ENCODE assay signal across 14 cellular contexts in the genomic region with DNA sequence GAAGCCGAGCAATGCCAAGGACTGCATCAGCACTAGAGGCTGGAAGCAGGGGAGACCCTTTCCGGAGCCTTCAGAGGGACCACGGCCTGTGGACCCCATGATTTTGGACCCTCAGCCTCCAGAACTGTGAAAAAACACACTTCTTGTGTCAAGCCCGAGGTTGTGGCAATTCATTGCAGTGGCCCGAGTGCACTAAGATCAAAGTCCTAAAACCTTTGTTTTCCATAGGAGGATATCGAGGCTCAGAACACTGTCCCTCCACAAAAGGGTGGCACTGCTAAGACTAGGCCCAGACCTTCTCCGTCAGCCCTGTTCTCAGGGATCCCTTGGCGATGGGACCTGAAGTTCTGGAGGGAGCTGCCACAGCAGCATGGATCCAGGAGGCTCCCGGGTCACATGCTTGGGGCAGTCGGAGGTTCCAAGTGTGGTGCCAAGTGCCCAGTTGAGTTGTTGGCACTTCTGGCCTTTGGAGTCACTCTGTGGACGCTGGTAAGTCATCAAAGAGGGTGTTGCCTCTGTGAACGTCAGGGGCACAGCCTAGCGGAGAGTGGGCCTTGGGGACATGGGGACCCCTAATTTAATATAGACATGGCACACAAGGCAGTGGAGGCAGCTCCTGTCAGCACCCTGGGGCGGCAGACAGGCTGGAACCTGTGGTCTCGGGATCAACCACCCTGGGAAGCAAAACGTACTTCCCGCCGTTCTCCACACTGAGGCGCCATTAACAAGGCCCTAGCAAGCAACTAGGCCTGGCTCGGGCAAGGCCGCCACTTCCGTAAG.
DNase-seq lines count a peak whose midpoint lies in the region; ATAC-seq and TF ChIP-seq lines count a peak whose summit lies in the region.
"Had no signal": no experiment of that assay in that cellular context is flagged by ENCODE, and none has a peak within 500 bp of the region (broad histone marks: within the 10 kb centered on the region; RNA-seq: fewer than 3 reads in every experiment).

No MANE protein-coding gene starts in this region.

- peak; percentile 48 for TF ChIP-seq RAD21 in SK-N-SH (IDR thresholded peaks at IDR 0.05; ENCODE audit: low read length)

- ATAC-seq in SK-N-SH treated with all-trans-retinoic acid at 6 μM for 48 hours, result no peak
- no peak for ATAC-seq in GM21717 (IDR thresholded peaks at IDR 0.05; ENCODE audit: unreplicated experiment)
- ATAC-seq: stimulated activated memory B cell treated with anti-CD40 and anti-IgM and Interleukin-4, amounts not matched to agents 10 μg/mL and 1 μg/mL and 100 μg/mL, for 72 hours had no signal

- no peak overlapping the region for H3K4me2 ChIP-seq in SK-N-SH

- H3K36me3 ChIP-seq in SK-N-SH (replicated peaks in 1 of 2; ENCODE audit: control insufficient read depth in 1 of 2, insufficient read depth in 2 of 2, low read length in 1 of 2), result no peaks in the 10 kb centered on the region
- H3K36me3 ChIP-seq in WERI-Rb-1, result no peaks in the 10 kb centered on the region
- no peaks in the 10 kb centered on the region for H3K36me3 ChIP-seq in stomach smooth muscle (ENCODE audit: control insufficient read depth in 2 of 2, insufficient read depth in 2 of 2, low read length in 2 of 2)

- H3K27me3 ChIP-seq in SK-N-SH (ENCODE audit: insufficient read depth) (no peaks in the 10 kb centered on the region), WERI-Rb-1 (ENCODE audit: insufficient read depth, low read depth, severe bottlenecking) (no peaks in the 10 kb centered on the region), stomach smooth muscle (ENCODE audit: control insufficient read depth in 1 of 2, insufficient read depth in 2 of 2, low read length in 2 of 2) (no peaks in the 10 kb centered on the region)

- WGBS in SK-N-SH (ENCODE audit: low lambda C conversion rate), result 96% methylated on average over 15 of the region's 22 CpGs

- peak; percentile 50 for TF ChIP-seq CTCF in SK-N-SH (IDR thresholded peaks at IDR 0.05)
- TF ChIP-seq CTCF in WERI-Rb-1 (IDR thresholded peaks at IDR 0.05; ENCODE audit: low read depth, low read length), result peak; percentile 81

- no peaks in the 10 kb centered on the region for H3K9me3 ChIP-seq in SK-N-SH
- no peaks in the 10 kb centered on the region for H3K9me3 ChIP-seq in WERI-Rb-1 (ENCODE audit: severe bottlenecking)
- H3K9me3 ChIP-seq in stomach smooth muscle (ENCODE audit: control insufficient read depth in 2 of 2, low read length in 2 of 2), result no peaks in the 10 kb centered on the region

- H2AFZ ChIP-seq in SK-N-SH (ENCODE audit: low read depth), result no peak overlapping the region

- H3F3A ChIP-seq in SK-N-SH (replicated peaks; ENCODE audit: insufficient read depth), result peaks cover 14% of the 10 kb centered on the region

- POLR2A ChIA-PET in SK-N-SH (lab: Yijun Ruan, JAX), result no interaction called here

- H3K4me1 ChIP-seq in SK-N-SH (ENCODE audit: control insufficient read depth in 1 of 2, insufficient read depth in 2 of 2, low read depth in 1 of 2, low read length in 1 of 2) (peaks cover 6 to 15% of the 10 kb centered on the region in 2 experiments; a peak in 3 of 4 replicates), stomach smooth muscle (ENCODE audit: control insufficient read depth, insufficient read depth, low read length) (peaks cover 44% of the 10 kb centered on the region)

- CTCF ChIA-PET in SK-N-SH (lab: Yijun Ruan, JAX), result interaction anchor here (0.7 to 3.2 kb wide), 8 partner anchors 16 to 1192 kb away, joined by 3 to 20 read pairs (median 3); no protein-coding TSS in a partner anchor

- no peak overlapping the region for H3K4me3 ChIP-seq in SK-N-SH (ENCODE audit: low read depth in 2 of 2, low read length in 1 of 2)
- H3K4me3 ChIP-seq in WERI-Rb-1 (ENCODE audit: low read depth, low read length), result no peak overlapping the region
- no peak overlapping the region for H3K4me3 ChIP-seq in stomach smooth muscle (ENCODE audit: low read length in 2 of 2)

- no peaks in the 10 kb centered on the region for H3K79me2 ChIP-seq in SK-N-SH (ENCODE audit: insufficient read depth)

- H3K9me2 ChIP-seq in SK-N-SH, result no peaks in the 10 kb centered on the region

- DNase-seq in SK-N-SH (peak; percentile 57), WERI-Rb-1 (peak; percentile 71), iPS-NIHi11 (ENCODE audit: low spot score) (peak; percentile 61), NCI-H1436 (lab: John Stamatoyannopoulos, UW) (no peak), HT-29 (ENCODE audit: low spot score) (no peak)
- DNase-seq: activated CD4-positive, alpha-beta memory T cell treated with anti-CD3 and anti-CD28 coated beads for 36 hours; activated naive CD4-positive, alpha-beta T cell treated with anti-CD3 and anti-CD28 coated beads, Interleukin-2, amount 10 ng/mL, durations not matched to agents 7 days and 5 days; effector CD4-positive, alpha-beta T cell; KG1; SW 1271 had no signal

- H3K9ac ChIP-seq in SK-N-SH, result no peak overlapping the region
- H3K9ac ChIP-seq in stomach smooth muscle (ENCODE audit: low read length in 2 of 2), result peak overlapping the region; percentile 49 to 76

- TF ChIP-seq EP300 in SK-N-SH (IDR thresholded peaks at IDR 0.05; ENCODE audit: borderline replicate concordance in 1 of 2, low read depth in 1 of 2, low read length in 1 of 2), result no peak

- no peaks in the 10 kb centered on the region for H4K20me1 ChIP-seq in SK-N-SH (ENCODE audit: insufficient read depth)

- H3K27ac ChIP-seq in SK-N-SH (ENCODE audit: low read depth in 2 of 2, low read length in 1 of 2), result no peak overlapping the region
- H3K27ac ChIP-seq in WERI-Rb-1, result no peak overlapping the region
- H3K27ac ChIP-seq in stomach smooth muscle (ENCODE audit: low read length), result peak overlapping the region; percentile 86

TF ChIP-seq in SK-N-SH, 30 proteins besides CTCF, POLR2A, EP300 and RAD21:
- TF ChIP-seq SMC3 (IDR thresholded peaks at IDR 0.05; ENCODE audit: low read depth, low read length), result peak; percentile 37
- no peak for TF ChIP-seq EZH2phosphoT487 (IDR thresholded peaks at IDR 0.05; ENCODE audit: borderline replicate concordance, low read depth)

TF ChIP-seq in SK-N-SH treated with all-trans-retinoic acid at 6 μM for 48 hours, 23 proteins besides CTCF, POLR2A, EP300 and RAD21 (continues in another document):
- TF ChIP-seq ZFP3 (CRISPR knock-in tag; IDR thresholded peaks at IDR 0.05) (no peak), PPARA (CRISPR knock-in tag; IDR thresholded peaks at IDR 0.05; ENCODE audit: borderline replicate concordance) (no peak), ZNF8 (CRISPR knock-in tag; IDR thresholded peaks at IDR 0.05) (no peak), OSR1 (CRISPR knock-in tag; IDR thresholded peaks at IDR 0.05) (no peak), TSHZ2 (CRISPR knock-in tag; IDR thresholded peaks at IDR 0.05) (no peak), ZNF565 (CRISPR knock-in tag; conservative IDR thresholded peaks at IDR 0.05; ENCODE audit: low read depth) (no peak), BACH2 (CRISPR knock-in tag; IDR thresholded peaks at IDR 0.05; ENCODE audit: borderline replicate concordance) (no peak), ZFP30 (CRISPR knock-in tag; IDR thresholded peaks at IDR 0.05) (no peak), GLIS3 (CRISPR knock-in tag; IDR thresholded peaks at IDR 0.05) (no peak), CREB5 (CRISPR knock-in tag; IDR thresholded peaks at IDR 0.05; ENCODE audit: low read depth) (no peak), ISL1 (CRISPR knock-in tag; IDR thresholded peaks at IDR 0.05) (no peak), TOX (CRISPR knock-in tag; IDR thresholded peaks at IDR 0.05; ENCODE audit: borderline replicate concordance) (no peak)

Comparison
In these comparisons a context has a peak if more than half of its experiments do, and no peak if none do; other contexts are left out.
1. DNase-seq: peak in SK-N-SH (single experiment), WERI-Rb-1 (single experiment) and iPS-NIHi11 (single experiment); none in NCI-H1436 (single experiment) and HT-29 (single experiment).